Comparison of ENCODE assay signal across 1 cellular context in the genomic region with DNA sequence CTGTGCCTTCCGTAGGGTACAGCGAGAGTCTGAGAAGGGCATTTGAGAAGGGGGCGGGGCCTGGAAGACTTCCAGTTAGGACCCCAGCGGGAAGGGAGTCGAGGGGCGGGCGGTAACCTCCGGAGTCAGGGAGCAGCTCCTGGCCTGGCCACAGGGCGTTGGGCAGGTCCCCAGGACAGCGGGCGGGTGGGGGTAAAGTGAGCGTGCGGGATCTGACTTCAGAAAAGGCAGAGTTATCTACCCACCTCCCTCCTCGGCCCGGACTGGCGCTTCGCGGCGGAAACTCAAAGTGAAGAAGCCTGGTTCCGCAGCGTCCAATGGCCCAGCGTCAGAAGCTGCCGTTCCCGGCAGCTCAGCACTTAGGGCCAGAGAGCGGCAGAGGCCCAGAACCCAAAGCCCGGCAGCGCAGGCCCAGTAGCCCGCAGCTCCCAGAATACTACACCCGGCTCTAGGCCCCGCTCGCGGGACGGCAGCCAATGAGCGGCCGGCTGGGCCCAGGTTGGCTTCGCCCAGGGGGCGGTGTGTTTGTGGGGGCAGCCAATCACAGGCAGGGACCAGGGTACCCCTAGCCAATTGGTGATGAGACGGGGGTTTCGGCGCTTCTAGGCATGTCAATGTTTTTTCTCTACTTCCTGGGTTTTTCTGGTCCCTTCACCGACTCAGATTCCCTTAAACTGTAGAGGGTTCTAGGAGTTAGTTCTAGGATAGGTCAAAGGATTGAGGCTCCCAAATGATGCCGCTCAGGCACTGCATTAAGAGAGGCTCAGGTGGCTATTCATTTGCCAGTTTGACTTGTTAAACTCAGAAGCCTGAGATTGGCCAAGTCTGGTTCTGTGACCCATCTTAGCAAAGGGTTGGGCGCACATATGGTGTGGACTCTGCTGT.
TF ChIP-seq lines count a peak whose summit lies in the region.

TRIM68 (minus strand) TSS at position 450 of the 885 bp plus-strand sequence. CDS start 2,727 bp downstream, outside the sequence.

TF ChIP-seq in HEK293, 187 proteins besides CTCF, POLR2A, EP300 and RAD21 (continued from another document):
- TF ChIP-seq ZNF629 (tag by site-specific recombination; IDR thresholded peaks at IDR 0.05) (0 out of 2 replicates have a peak, but pooled peaks have one; percentile 44), ZSCAN16 (tag by site-specific recombination; IDR thresholded peaks at IDR 0.05) (no peak), WT1 (tag by site-specific recombination; IDR thresholded peaks at IDR 0.05) (no peak), ZNF155 (tag by site-specific recombination; IDR thresholded peaks at IDR 0.05) (no peak), TCF7L2 (IDR thresholded peaks at IDR 0.05; ENCODE audit: borderline replicate concordance, low read depth, low read length) (no peak), HOXA7 (CRISPR knock-in tag; IDR thresholded peaks at IDR 0.05; ENCODE audit: borderline replicate concordance) (no peak), BCL11A (tag by site-specific recombination; IDR thresholded peaks at IDR 0.05; ENCODE audit: low read depth) (no peak), ZNF324 (tag by site-specific recombination; IDR thresholded peaks at IDR 0.05) (no peak), ZSCAN23 (tag by site-specific recombination; IDR thresholded peaks at IDR 0.05) (no peak), ZNF280C (tag by site-specific recombination; IDR thresholded peaks at IDR 0.05) (no peak), ZBTB20 (tag by site-specific recombination; IDR thresholded peaks at IDR 0.05) (peak; percentile 26; the same call in 1 of the 2 replicates), ZNF623 (tag by site-specific recombination; IDR thresholded peaks at IDR 0.05) (no peak), SETDB1 (IDR thresholded peaks at IDR 0.05; ENCODE audit: insufficient read length, low read length) (peak; percentile 43), ZBTB44 (tag by site-specific recombination; IDR thresholded peaks at IDR 0.05) (no peak), ZNF24 (tag by site-specific recombination; IDR thresholded peaks at IDR 0.05) (peak; percentile 36; the same call in 1 of the 2 replicates), ZFHX2 (tag by site-specific recombination; conservative IDR thresholded peaks at IDR 0.05) (no peak), SP7 (tag by site-specific recombination; IDR thresholded peaks at IDR 0.05) (no peak), PRDM10 (tag by site-specific recombination; IDR thresholded peaks at IDR 0.05) (peak; percentile 29; the same call in 1 of the 2 replicates), MZF1 (tag by site-specific recombination; IDR thresholded peaks at IDR 0.05; ENCODE audit: borderline replicate concordance) (peak; percentile 81; the same call in 1 of the 2 replicates), GLI2 (tag by site-specific recombination; IDR thresholded peaks at IDR 0.05; ENCODE audit: borderline replicate concordance, low read depth) (no peak), PRDM1 (tag by site-specific recombination; IDR thresholded peaks at IDR 0.05) (no peak)
- TF ChIP-seq, protein P1, sequence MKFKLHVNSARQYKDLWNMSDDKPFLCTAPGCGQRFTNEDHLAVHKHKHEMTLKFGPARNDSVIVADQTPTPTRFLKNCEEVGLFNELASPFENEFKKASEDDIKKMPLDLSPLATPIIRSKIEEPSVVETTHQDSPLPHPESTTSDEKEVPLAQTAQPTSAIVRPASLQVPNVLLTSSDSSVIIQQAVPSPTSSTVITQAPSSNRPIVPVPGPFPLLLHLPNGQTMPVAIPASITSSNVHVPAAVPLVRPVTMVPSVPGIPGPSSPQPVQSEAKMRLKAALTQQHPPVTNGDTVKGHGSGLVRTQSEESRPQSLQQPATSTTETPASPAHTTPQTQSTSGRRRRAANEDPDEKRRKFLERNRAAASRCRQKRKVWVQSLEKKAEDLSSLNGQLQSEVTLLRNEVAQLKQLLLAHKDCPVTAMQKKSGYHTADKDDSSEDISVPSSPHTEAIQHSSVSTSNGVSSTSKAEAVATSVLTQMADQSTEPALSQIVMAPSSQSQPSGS (tag by site-specific recombination; IDR thresholded peaks at IDR 0.05; ENCODE audit: low read depth) = no peak
- TF ChIP-seq, protein P2, sequence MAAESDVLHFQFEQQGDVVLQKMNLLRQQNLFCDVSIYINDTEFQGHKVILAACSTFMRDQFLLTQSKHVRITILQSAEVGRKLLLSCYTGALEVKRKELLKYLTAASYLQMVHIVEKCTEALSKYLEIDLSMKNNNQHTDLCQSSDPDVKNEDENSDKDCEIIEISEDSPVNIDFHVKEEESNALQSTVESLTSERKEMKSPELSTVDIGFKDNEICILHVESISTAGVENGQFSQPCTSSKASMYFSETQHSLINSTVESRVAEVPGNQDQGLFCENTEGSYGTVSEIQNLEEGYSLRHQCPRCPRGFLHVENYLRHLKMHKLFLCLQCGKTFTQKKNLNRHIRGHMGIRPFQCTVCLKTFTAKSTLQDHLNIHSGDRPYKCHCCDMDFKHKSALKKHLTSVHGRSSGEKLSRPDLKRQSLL (tag by site-specific recombination; IDR thresholded peaks at IDR 0.05) = peak; percentile 86
- TF ChIP-seq, protein P3, sequence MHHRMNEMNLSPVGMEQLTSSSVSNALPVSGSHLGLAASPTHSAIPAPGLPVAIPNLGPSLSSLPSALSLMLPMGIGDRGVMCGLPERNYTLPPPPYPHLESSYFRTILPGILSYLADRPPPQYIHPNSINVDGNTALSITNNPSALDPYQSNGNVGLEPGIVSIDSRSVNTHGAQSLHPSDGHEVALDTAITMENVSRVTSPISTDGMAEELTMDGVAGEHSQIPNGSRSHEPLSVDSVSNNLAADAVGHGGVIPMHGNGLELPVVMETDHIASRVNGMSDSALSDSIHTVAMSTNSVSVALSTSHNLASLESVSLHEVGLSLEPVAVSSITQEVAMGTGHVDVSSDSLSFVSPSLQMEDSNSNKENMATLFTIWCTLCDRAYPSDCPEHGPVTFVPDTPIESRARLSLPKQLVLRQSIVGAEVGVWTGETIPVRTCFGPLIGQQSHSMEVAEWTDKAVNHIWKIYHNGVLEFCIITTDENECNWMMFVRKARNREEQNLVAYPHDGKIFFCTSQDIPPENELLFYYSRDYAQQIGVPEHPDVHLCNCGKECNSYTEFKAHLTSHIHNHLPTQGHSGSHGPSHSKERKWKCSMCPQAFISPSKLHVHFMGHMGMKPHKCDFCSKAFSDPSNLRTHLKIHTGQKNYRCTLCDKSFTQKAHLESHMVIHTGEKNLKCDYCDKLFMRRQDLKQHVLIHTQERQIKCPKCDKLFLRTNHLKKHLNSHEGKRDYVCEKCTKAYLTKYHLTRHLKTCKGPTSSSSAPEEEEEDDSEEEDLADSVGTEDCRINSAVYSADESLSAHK (tag by site-specific recombination; IDR thresholded peaks at IDR 0.05) = no peak
